ENCODE assay signal across 13 cellular contexts in genomic region chr2:226216578-226216977, GRCh38.
"Had no signal": no experiment of that assay in that cellular context is flagged by ENCODE, and none has a peak within 500 bp of the region (broad histone marks: within the 10 kb centered on the region; RNA-seq: fewer than 3 reads in every experiment).

No MANE protein-coding gene starts in this region.

- H3K4me3 Mint-ChIP-seq: activated CD4-positive, alpha-beta memory T cell treated with anti-CD3 and anti-CD28 coated beads for 36 hours; activated CD4-positive, alpha-beta T cell treated with anti-CD3 and anti-CD28 coated beads, Interleukin-2, amount 10 ng/mL, durations not matched to agents 7 days and 5 days; activated naive CD8-positive, alpha-beta T cell treated with anti-CD3 and anti-CD28 coated beads, Interleukin-2, amount 50 U/mL, for 24 hours; activated T-cell treated with anti-CD3 and anti-CD28 coated beads, Interleukin-2, amount 50 U/mL, for 4 hours had no signal

- H3K27me3 Mint-ChIP-seq: activated CD4-positive, alpha-beta memory T cell treated with anti-CD3 and anti-CD28 coated beads for 36 hours; activated naive CD8-positive, alpha-beta T cell treated with anti-CD3 and anti-CD28 coated beads, Interleukin-2, amount 50 U/mL, for 24 hours had no signal

- H3K27me3 ChIP-seq: brain microvascular endothelial cell, cardiac muscle cell, Peyer's patch, SJSA1 had no signal

- H3K4me3 ChIP-seq: cardiac muscle cell, Peyer's patch, SJSA1 had no signal

- DNase-seq: NCI-H1105 had no signal

- H3K27ac ChIP-seq: brain microvascular endothelial cell, cardiac muscle cell, KMS-11, Peyer's patch, RWPE1, SJSA1, VCaP had no signal

- H3K9me3 ChIP-seq: Peyer's patch, SJSA1 had no signal

- H3K4me1 Mint-ChIP-seq: activated CD4-positive, alpha-beta T cell treated with anti-CD3 and anti-CD28 coated beads, Interleukin-2, amount 10 ng/mL, durations not matched to agents 7 days and 5 days; activated naive CD8-positive, alpha-beta T cell treated with anti-CD3 and anti-CD28 coated beads, Interleukin-2, amount 50 U/mL, for 24 hours had no signal

- H3K27ac Mint-ChIP-seq: activated CD4-positive, alpha-beta memory T cell treated with anti-CD3 and anti-CD28 coated beads for 36 hours; activated CD4-positive, alpha-beta T cell treated with anti-CD3 and anti-CD28 coated beads, Interleukin-2, amount 10 ng/mL, durations not matched to agents 7 days and 5 days; activated naive CD4-positive, alpha-beta T cell treated with anti-CD3 and anti-CD28 coated beads, Interleukin-2, amount 50 U/mL, for 72 hours; activated naive CD8-positive, alpha-beta T cell treated with anti-CD3 and anti-CD28 coated beads, Interleukin-2, amount 50 U/mL, for 24 hours had no signal

- H3K36me3 ChIP-seq: brain microvascular endothelial cell, cardiac muscle cell, Peyer's patch, SJSA1 had no signal

- H3K4me1 ChIP-seq: Peyer's patch had no signal

- H3K9ac ChIP-seq: KMS-11 had no signal

- H3K4me2 ChIP-seq: KMS-11 had no signal

- H3K9me3 Mint-ChIP-seq: activated CD4-positive, alpha-beta memory T cell treated with anti-CD3 and anti-CD28 coated beads for 36 hours; activated CD4-positive, alpha-beta T cell treated with anti-CD3 and anti-CD28 coated beads, Interleukin-2, amount 10 ng/mL, durations not matched to agents 7 days and 5 days; activated naive CD4-positive, alpha-beta T cell treated with anti-CD3 and anti-CD28 coated beads, Interleukin-2, amount 50 U/mL, for 72 hours; activated naive CD8-positive, alpha-beta T cell treated with anti-CD3 and anti-CD28 coated beads, Interleukin-2, amount 50 U/mL, for 24 hours; activated T-cell treated with anti-CD3 and anti-CD28 coated beads, Interleukin-2, amount 50 U/mL, for 4 hours had no signal

- H3K36me3 Mint-ChIP-seq: activated CD4-positive, alpha-beta memory T cell treated with anti-CD3 and anti-CD28 coated beads for 36 hours; activated naive CD4-positive, alpha-beta T cell treated with anti-CD3 and anti-CD28 coated beads, Interleukin-2, amount 50 U/mL, for 72 hours had no signal
